In genomic region chr12:89493650-89494302, GRCh38 we compare ENCODE assay signal across 19 cellular contexts. TPM values are rescaled to one million over a fixed set of nuclear protein-coding genes. Genes with fewer than 3 reads are reported as not detected.
DNase-seq lines count a peak whose midpoint lies in the region; ATAC-seq, FAIRE-seq and TF ChIP-seq lines count a peak whose summit lies in the region.
"Had no signal": no experiment of that assay in that cellular context is flagged by ENCODE, and none has a peak within 500 bp of the region (broad histone marks: within the 10 kb centered on the region; RNA-seq: fewer than 3 reads in every experiment).

No MANE protein-coding gene starts in this region.

- no peaks in the 10 kb centered on the region for H3K9me2 ChIP-seq in Karpas-422 (replicated peaks; ENCODE audit: insufficient read depth, low read length)

- H3K4me2 ChIP-seq in Karpas-422 (ENCODE audit: low read depth, low read length, poor library complexity, severe bottlenecking): no peak overlapping the region
- no peak overlapping the region for H3K4me2 ChIP-seq in K562 (ENCODE audit: insufficient read depth, low read length)

- in situ Hi-C loops in K562 (cut with MboI): no loop called here

- peaks cover 22% of the 10 kb centered on the region for H3K4me1 Mint-ChIP-seq in activated naive CD8-positive, alpha-beta T cell (ENCODE audit: low read depth)
- H3K4me1 Mint-ChIP-seq in activated naive CD8-positive, alpha-beta T cell treated with anti-CD3 and anti-CD28 coated beads for 36 hours: peaks cover 23% of the 10 kb centered on the region

- no peaks in the 10 kb centered on the region for H3K9me3 ChIP-seq in Karpas-422 (ENCODE audit: low read length)
- H3K9me3 ChIP-seq in K562 (replicated peaks; ENCODE audit: control insufficient read depth, insufficient read depth, low read depth, low read length): no peaks in the 10 kb centered on the region
- no peaks in the 10 kb centered on the region for H3K9me3 ChIP-seq in ascending aorta
- H3K9me3 ChIP-seq: BE2C, heart left ventricle, prostate gland, testis had no signal

- TF ChIP-seq RAD21 in K562 (CRISPR knock-in tag; conservative IDR thresholded peaks at IDR 0.05 in 1 of 2, IDR thresholded peaks at IDR 0.05 in 1 of 2): no peak

- CTCF ChIA-PET in K562 (lab: Yijun Ruan, JAX; ENCODE audit: low intra/inter-chr PET ratio): no interaction called here

- H3K9me1 ChIP-seq in K562 (ENCODE audit: control insufficient read depth, insufficient read depth, low read length): no peaks in the 10 kb centered on the region

- H3K4me3 Mint-ChIP-seq in activated naive CD8-positive, alpha-beta T cell: no peak overlapping the region
- no peak overlapping the region for H3K4me3 Mint-ChIP-seq in activated naive CD8-positive, alpha-beta T cell treated with anti-CD3 and anti-CD28 coated beads for 36 hours

- peak overlapping the region; percentile 94 for H3K27ac Mint-ChIP-seq in activated naive CD8-positive, alpha-beta T cell
- H3K27ac Mint-ChIP-seq in activated naive CD8-positive, alpha-beta T cell treated with anti-CD3 and anti-CD28 coated beads for 36 hours: no peak overlapping the region

- H3K4me1 ChIP-seq in Karpas-422 (ENCODE audit: low read length): peaks cover 11% of the 10 kb centered on the region
- peaks cover 0 to 13% of the 10 kb centered on the region in 2 experiments; a peak in 3 of 5 replicates for H3K4me1 ChIP-seq in K562 (replicated peaks in 1 of 2; ENCODE audit: control insufficient read depth in 2 of 2, insufficient read depth in 2 of 2, low read length in 2 of 2)
- H3K4me1 ChIP-seq in ascending aorta: no peaks in the 10 kb centered on the region
- H3K4me1 ChIP-seq: BE2C, prostate gland, testis had no signal

- POLR2A ChIA-PET in K562 (lab: Yijun Ruan, JAX): interaction anchor here (0.6 to 1.8 kb wide), 3 partner anchors 24 to 155 kb away, joined by 3 to 5 read pairs (median 4); no protein-coding TSS in a partner anchor

- H3K79me2 ChIP-seq in Karpas-422 (ENCODE audit: low read length): peaks cover 7% of the 10 kb centered on the region
- H3K79me2 ChIP-seq in K562 (ENCODE audit: control insufficient read depth, insufficient read depth, low read length): no peaks in the 10 kb centered on the region

- TF ChIP-seq EP300 in K562 (IDR thresholded peaks at IDR 0.05; ENCODE audit: low read length): no peak

- H3K27me3 ChIP-seq in Karpas-422 (ENCODE audit: low read length) (no peaks in the 10 kb centered on the region), K562 (ENCODE audit: control insufficient read depth in 2 of 2, insufficient read depth in 2 of 2, low read length in 2 of 2) (no peaks in the 10 kb centered on the region), ascending aorta (no peaks in the 10 kb centered on the region)
- H3K27me3 ChIP-seq: BE2C, heart left ventricle, testis had no signal

- H3K9me3 Mint-ChIP-seq in activated naive CD8-positive, alpha-beta T cell (ENCODE audit: low read depth): no peaks in the 10 kb centered on the region
- H3K9me3 Mint-ChIP-seq in activated naive CD8-positive, alpha-beta T cell treated with anti-CD3 and anti-CD28 coated beads for 36 hours: no peaks in the 10 kb centered on the region

- H3K9ac ChIP-seq in Karpas-422 (ENCODE audit: low read length): no peak overlapping the region
- H3K9ac ChIP-seq in K562 (ENCODE audit: insufficient read depth in 1 of 2, low read depth in 2 of 2, low read length in 2 of 2): no peak overlapping the region

- peak; percentile 77 for ATAC-seq in K562
- ATAC-seq in HG02678 (IDR thresholded peaks at IDR 0.05; ENCODE audit: unreplicated experiment): no peak
- ATAC-seq: heart left ventricle had no signal

- H3K36me3 Mint-ChIP-seq in activated naive CD8-positive, alpha-beta T cell: peaks cover 11% of the 10 kb centered on the region
- H3K36me3 Mint-ChIP-seq in activated naive CD8-positive, alpha-beta T cell treated with anti-CD3 and anti-CD28 coated beads for 36 hours: peaks cover 14% of the 10 kb centered on the region

- DNase-seq in activated naive CD8-positive, alpha-beta T cell treated with anti-CD3 and anti-CD28 coated beads for 36 hours: no peak
- peak; percentile 48 for DNase-seq in Karpas-422
- peak in 1 of 4 experiments; percentile 26 for DNase-seq in K562 (ENCODE audit: extremely low read depth in 1 of 4, low spot score in 3 of 4)
- no peak for DNase-seq in epidermal melanocyte (ENCODE audit: insufficient read length, low spot score)
- DNase-seq in ascending aorta (ENCODE audit: low spot score in 2 of 2): no peak
- DNase-seq: amniotic stem cell, BE2C, DMS153, heart left ventricle, MM.1S, NCI-H2107, SHP77, testis had no signal

- H3K27me3 Mint-ChIP-seq in activated naive CD8-positive, alpha-beta T cell: no peaks in the 10 kb centered on the region
- H3K27me3 Mint-ChIP-seq in activated naive CD8-positive, alpha-beta T cell treated with anti-CD3 and anti-CD28 coated beads for 36 hours: no peaks in the 10 kb centered on the region

- H2AFZ ChIP-seq in Karpas-422 (ENCODE audit: low read length) (no peak overlapping the region), K562 (ENCODE audit: low read depth, low read length) (no peak overlapping the region)

- H3K36me3 ChIP-seq in Karpas-422 (ENCODE audit: insufficient read depth, low read length) (no peaks in the 10 kb centered on the region), K562 (ENCODE audit: control insufficient read depth, insufficient read depth, low read length) (no peaks in the 10 kb centered on the region), ascending aorta (peaks cover 24 to 25% of the 10 kb centered on the region in 2 donors)
- H3K36me3 ChIP-seq: BE2C, prostate gland had no signal

- TF ChIP-seq CTCF in K562 (IDR thresholded peaks at IDR 0.05 in 2 of 3, conservative IDR thresholded peaks at IDR 0.05 in 1 of 3; ENCODE audit: insufficient read depth in 2 of 3, low read depth in 1 of 3, low read length in 3 of 3): no peak
- no peak for TF ChIP-seq CTCF in ascending aorta (IDR thresholded peaks at IDR 0.05)

- TF ChIP-seq POLR2A in K562 (conservative IDR thresholded peaks at IDR 0.05): no peak

- FAIRE-seq in K562 (lab: Jason Lieb, UNC): peak; percentile 63
- FAIRE-seq: colon, HTR-8/SVneo had no signal

- H3K4me3 ChIP-seq in Karpas-422 (ENCODE audit: low read length) (no peak overlapping the region), K562 (no peak overlapping the region), ascending aorta (no peak overlapping the region)
- H3K4me3 ChIP-seq: heart left ventricle, prostate gland, testis had no signal

- H3K27ac ChIP-seq in Karpas-422 (ENCODE audit: low read length) (no peak overlapping the region), K562 (ENCODE audit: extremely low read depth, low read depth, low read length) (no peak overlapping the region), temporal lobe (ENCODE audit: low read depth, low read length) (peak overlapping the region; percentile 8), ascending aorta (no peak overlapping the region)
- H3K27ac ChIP-seq: heart left ventricle, prostate gland, testis had no signal

- no peaks in the 10 kb centered on the region for H4K20me1 ChIP-seq in Karpas-422 (ENCODE audit: insufficient read depth, low read depth, low read length)
- H4K20me1 ChIP-seq in K562 (replicated peaks; ENCODE audit: control insufficient read depth, insufficient read depth, low read length): 0 out of 2 replicates have a peak, but pooled peaks cover 3% of the 10 kb centered on the region

- WGBS in K562 (ENCODE audit: insufficient coverage, low coverage, missing lambda C conversion rate): 22% methylated on average over 5 of the region's 5 CpGs

- no TSS peak for BruUV-seq in K562 (replicated peaks; lab: Mats Ljungman, UMichigan)

- intact Hi-C loops in K562 (cut with micrococcal nuclease): no loop called here
- intact Hi-C loops in ascending aorta (cut with DNase I): no loop called here

RNA-seq across cellular contexts. Expression of gene GALNT4, which starts 30.8 kb away (rescaled TPM):
- total RNA-seq in activated naive CD8-positive, alpha-beta T cell treated with anti-CD3 and anti-CD28 coated beads for 36 hours: 1 to 10 TPM; 5.4 to 5.7 TPM
- total RNA-seq in Karpas-422 (2014; rRNA removed; shearing (Covaris generic); ENCODE audit: low replicate concordance): 7.1 and 7.3 TPM in 2 replicates
- 4.4 and 11.7 TPM in 2 replicates for total RNA-seq in K562 (2011; cell fraction: chromatin; rRNA removed; ENCODE audit: low replicate concordance)
- 3.8 TPM in 2 replicates for total RNA-seq in K562 (2011; cell fraction: nucleolus; rRNA removed)
- total RNA-seq in K562 (2011; cell fraction: nucleoplasm; rRNA removed): 6.3 and 6.6 TPM in 2 replicates
- total RNA-seq in K562 (2014; rRNA removed) (3.0 and 3.4 TPM in 2 replicates), K562 (2014; rRNA removed; fragmentation: Illumina TruSeq; extraction: Trizol) (4.6 and 5.9 TPM in 2 replicates), K562 (2015; rRNA removed; fragmentation: Illumina TruSeq; extraction: Trizol) (3.4 and 3.8 TPM in 2 replicates), K562 (2021) (3.4 and 3.5 TPM in 2 replicates), temporal lobe (2.5 TPM), ascending aorta (3.3 TPM)
- polyA plus RNA-seq in K562 (2011; rRNA removed) (1.6 and 1.9 TPM in 2 replicates), K562 (2014; fragmentation: Illumina TruSeq; extraction: Trizol) (2.3 and 2.5 TPM in 2 replicates), K562 (2014; fragmentation: Nextera tagmentation; extraction: Ambion mirVana) (1 to 10 TPM; 1.2 to 1.3 TPM), K562 (2014; rRNA removed) (1.7 and 3.6 TPM in 2 replicates)
- 0.30 and 1.2 TPM in 2 replicates for polyA plus RNA-seq in K562 (2011; cell fraction: cytosol; rRNA removed)
- polyA plus RNA-seq in K562 (2011; cell fraction: nucleus; rRNA removed): 0.77 and 1.1 TPM in 2 replicates
- polyA plus RNA-seq in K562 (2012): 2.8 and 2.9 TPM in 2 replicates
- 3.7 and 4.5 TPM in 2 replicates for polyA minus RNA-seq in K562 (2011; rRNA and poly(A)+ RNA removed)
- polyA minus RNA-seq in K562 (2011; cell fraction: cytosol; rRNA and poly(A)+ RNA removed): 0.27 and 0.86 TPM in 2 replicates
- polyA minus RNA-seq in K562 (2011; cell fraction: nucleus; rRNA and poly(A)+ RNA removed): 2.3 and 4.7 TPM in 2 replicates

RNA-seq across cellular contexts. Expression of gene POC1B, which starts 32.1 kb away (rescaled TPM):
- total RNA-seq in activated naive CD8-positive, alpha-beta T cell treated with anti-CD3 and anti-CD28 coated beads for 36 hours: 10 to 100 TPM; 18.8 to 19.2 TPM
- total RNA-seq in Karpas-422 (2014; rRNA removed; shearing (Covaris generic); ENCODE audit: low replicate concordance): 17.1 and 60.3 TPM in 2 replicates
- 15.1 and 44.2 TPM in 2 replicates for total RNA-seq in K562 (2011; cell fraction: chromatin; rRNA removed; ENCODE audit: low replicate concordance)
- total RNA-seq in K562 (2011; cell fraction: nucleolus; rRNA removed): 8.5 and 10.4 TPM in 2 replicates
- 18.7 and 19.4 TPM in 2 replicates for total RNA-seq in K562 (2011; cell fraction: nucleoplasm; rRNA removed)
- 8.1 and 9.7 TPM in 2 replicates for total RNA-seq in K562 (2014; rRNA removed)
- total RNA-seq in K562 (2014; rRNA removed; fragmentation: Illumina TruSeq; extraction: Trizol): 15.2 and 16.4 TPM in 2 replicates
- total RNA-seq in K562 (2015; rRNA removed; fragmentation: Illumina TruSeq; extraction: Trizol): 11.2 and 13.5 TPM in 2 replicates
- 10.4 and 10.8 TPM in 2 replicates for total RNA-seq in K562 (2021)
- 14.3 and 16.1 TPM in 2 replicates for polyA plus RNA-seq in K562 (2011; rRNA removed)
- polyA plus RNA-seq in K562 (2011; cell fraction: cytosol; rRNA removed): 6.5 and 10.5 TPM in 2 replicates
- polyA plus RNA-seq in K562 (2011; cell fraction: nucleus; rRNA removed): 6.8 and 7.4 TPM in 2 replicates
- polyA plus RNA-seq in K562 (2012): 10.1 and 18.5 TPM in 2 replicates
- 11.8 and 15.3 TPM in 2 replicates for polyA plus RNA-seq in K562 (2014; fragmentation: Illumina TruSeq; extraction: Trizol)
- 1 to 10 TPM; 4.5 to 7.8 TPM for polyA plus RNA-seq in K562 (2014; fragmentation: Nextera tagmentation; extraction: Ambion mirVana)
- 8.0 and 11.2 TPM in 2 replicates for polyA plus RNA-seq in K562 (2014; rRNA removed)
- polyA minus RNA-seq in K562 (2011; rRNA and poly(A)+ RNA removed): 30.7 and 37.5 TPM in 2 replicates
- 8.6 and 10.8 TPM in 2 replicates for polyA minus RNA-seq in K562 (2011; cell fraction: cytosol; rRNA and poly(A)+ RNA removed)
- 15.1 and 21.1 TPM in 2 replicates for polyA minus RNA-seq in K562 (2011; cell fraction: nucleus; rRNA and poly(A)+ RNA removed)
- total RNA-seq in temporal lobe: 38.8 TPM
- total RNA-seq in ascending aorta: 15.8 TPM
